ENCODE assay signal across 1 cellular context in the genomic region with DNA sequence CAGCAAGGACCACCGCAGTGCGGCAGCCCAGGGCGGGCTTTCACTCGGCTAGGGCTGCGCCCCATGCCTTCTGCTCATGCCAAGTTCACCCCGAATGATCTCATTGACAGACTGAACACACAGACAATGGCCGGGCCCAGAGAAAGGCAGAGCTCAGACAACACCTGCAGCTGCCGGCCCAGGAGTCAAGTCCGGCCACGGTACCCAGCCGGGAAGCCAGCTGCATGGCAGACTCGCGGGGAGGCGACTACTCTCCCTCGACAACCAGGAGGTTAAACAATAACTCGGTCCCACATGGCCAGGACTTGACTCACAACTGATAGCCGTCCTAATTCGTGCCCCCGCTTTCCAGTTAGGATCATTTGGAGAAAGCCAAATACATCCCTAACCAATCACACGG.
A peak's percentile ranks its signal among the peaks of the same experiment; 100 is the strongest.
TF ChIP-seq lines count a peak whose summit lies in the region.

No MANE protein-coding gene starts in this region.

TF ChIP-seq in HepG2, 621 proteins besides CTCF, POLR2A, EP300 and RAD21 (continued from another document):
- TF ChIP-seq, protein P1, sequence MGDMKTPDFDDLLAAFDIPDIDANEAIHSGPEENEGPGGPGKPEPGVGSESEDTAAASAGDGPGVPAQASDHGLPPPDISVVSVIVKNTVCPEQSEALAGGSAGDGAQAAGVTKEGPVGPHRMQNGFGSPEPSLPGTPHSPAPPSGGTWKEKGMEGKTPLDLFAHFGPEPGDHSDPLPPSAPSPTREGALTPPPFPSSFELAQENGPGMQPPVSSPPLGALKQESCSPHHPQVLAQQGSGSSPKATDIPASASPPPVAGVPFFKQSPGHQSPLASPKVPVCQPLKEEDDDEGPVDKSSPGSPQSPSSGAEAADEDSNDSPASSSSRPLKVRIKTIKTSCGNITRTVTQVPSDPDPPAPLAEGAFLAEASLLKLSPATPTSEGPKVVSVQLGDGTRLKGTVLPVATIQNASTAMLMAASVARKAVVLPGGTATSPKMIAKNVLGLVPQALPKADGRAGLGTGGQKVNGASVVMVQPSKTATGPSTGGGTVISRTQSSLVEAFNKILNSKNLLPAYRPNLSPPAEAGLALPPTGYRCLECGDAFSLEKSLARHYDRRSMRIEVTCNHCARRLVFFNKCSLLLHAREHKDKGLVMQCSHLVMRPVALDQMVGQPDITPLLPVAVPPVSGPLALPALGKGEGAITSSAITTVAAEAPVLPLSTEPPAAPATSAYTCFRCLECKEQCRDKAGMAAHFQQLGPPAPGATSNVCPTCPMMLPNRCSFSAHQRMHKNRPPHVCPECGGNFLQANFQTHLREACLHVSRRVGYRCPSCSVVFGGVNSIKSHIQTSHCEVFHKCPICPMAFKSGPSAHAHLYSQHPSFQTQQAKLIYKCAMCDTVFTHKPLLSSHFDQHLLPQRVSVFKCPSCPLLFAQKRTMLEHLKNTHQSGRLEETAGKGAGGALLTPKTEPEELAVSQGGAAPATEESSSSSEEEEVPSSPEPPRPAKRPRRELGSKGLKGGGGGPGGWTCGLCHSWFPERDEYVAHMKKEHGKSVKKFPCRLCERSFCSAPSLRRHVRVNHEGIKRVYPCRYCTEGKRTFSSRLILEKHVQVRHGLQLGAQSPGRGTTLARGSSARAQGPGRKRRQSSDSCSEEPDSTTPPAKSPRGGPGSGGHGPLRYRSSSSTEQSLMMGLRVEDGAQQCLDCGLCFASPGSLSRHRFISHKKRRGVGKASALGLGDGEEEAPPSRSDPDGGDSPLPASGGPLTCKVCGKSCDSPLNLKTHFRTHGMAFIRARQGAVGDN (CRISPR knock-in tag; IDR thresholded peaks at IDR 0.05): peak; percentile 30; the same call in 1 of the 2 replicates
- TF ChIP-seq ZSCAN29 (CRISPR knock-in tag; conservative IDR thresholded peaks at IDR 0.05): no peak
